Comparison of ENCODE assay signal across 26 cellular contexts in the genomic region with DNA sequence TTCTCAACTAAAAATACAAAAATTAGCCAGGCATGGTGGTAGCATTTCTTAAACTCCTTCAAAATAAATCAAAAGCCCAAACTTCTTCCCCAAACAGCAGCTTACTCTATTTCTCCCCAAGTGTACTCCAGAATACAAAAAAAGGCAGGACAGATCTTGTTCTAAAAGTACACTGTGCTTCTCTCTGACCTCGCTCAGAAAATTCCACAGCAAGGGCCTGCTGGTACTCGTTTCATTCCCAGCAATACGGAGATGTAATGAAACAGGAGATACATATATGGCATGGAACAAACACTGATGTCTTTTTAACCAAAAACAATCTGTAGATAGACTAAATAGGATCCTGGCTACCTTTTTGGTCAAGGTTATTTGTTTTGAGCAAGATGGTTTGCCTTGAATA. TPM values are rescaled to one million over a fixed set of nuclear protein-coding genes. Genes with fewer than 3 reads are reported as not detected.
"Had no signal": no experiment of that assay in that cellular context is flagged by ENCODE, and none has a peak within 500 bp of the region (broad histone marks: within the 10 kb centered on the region; RNA-seq: fewer than 3 reads in every experiment).

No MANE protein-coding gene starts in this region.

- H3K27me3 ChIP-seq: hepatocyte, right atrium auricular region, right lobe of liver, uterus had no signal

- H3K4me2 ChIP-seq: hepatocyte, smooth muscle cell had no signal

- H3K9me3 ChIP-seq: heart right ventricle, left lung, mucosa of descending colon, psoas muscle, right atrium auricular region, right lobe of liver, tibial nerve, uterus had no signal

- H3K36me3 ChIP-seq: heart right ventricle, left lung, right atrium auricular region, right lobe of liver, tibial nerve, uterus had no signal

- H3K4me1 ChIP-seq: heart right ventricle, left lung, parathyroid adenoma, psoas muscle, right atrium auricular region, right lobe of liver, tibial nerve, uterus had no signal

- FAIRE-seq: kidney had no signal

- H3K9ac ChIP-seq: parathyroid adenoma had no signal

- H3K27ac ChIP-seq: heart right ventricle, hepatocyte, left lung, parathyroid adenoma, psoas muscle, right atrium auricular region, right lobe of liver, tibial nerve, uterus had no signal

- H3K4me3 ChIP-seq: heart right ventricle, hepatocyte, left lung, lung, mucosa of descending colon, psoas muscle, right atrium auricular region, right lobe of liver, smooth muscle cell, tibial nerve, uterus had no signal

- H3K79me2 ChIP-seq: hepatocyte, parathyroid adenoma had no signal

- H2AFZ ChIP-seq: hepatocyte, parathyroid adenoma had no signal

- DNase-seq: heart right ventricle; kidney; left colon; left lung; midbrain; mucosa of descending colon; naive thymus-derived CD4-positive, alpha-beta T cell; psoas muscle; right lobe of liver; stimulated activated CD4-positive, alpha-beta T cell treated with anti-CD3 and anti-CD28 coated beads, Interleukin-1b, Interleukin-23, amount 100 ng/mL, for 48 hours; stimulated activated CD4-positive, alpha-beta T cell treated with anti-CD3 and anti-CD28 coated beads, Interleukin-2, amount 100 ng/mL, for 48 hours; stimulated activated CD4-positive, alpha-beta T cell treated with anti-CD3 and anti-CD28 coated beads, Interleukin-4, amount 100 ng/mL, for 4 hours; stimulated activated CD8-positive, alpha-beta memory T cell treated with anti-CD3 and anti-CD28 coated beads, Interleukin-4, amount 100 ng/mL, for 48 hours; stimulated activated naive CD4-positive, alpha-beta T cell treated with Interleukin-2 at 50 U/mL for 16 hours; stimulated activated naive CD8-positive, alpha-beta T cell treated with anti-CD3 and anti-CD28 coated beads, Interleukin-15, amount 100 ng/mL, for 72 hours; substantia nigra; uterus had no signal

- ATAC-seq: heart right ventricle; left colon; left lung; mucosa of descending colon; naive thymus-derived CD4-positive, alpha-beta T cell; natural killer cell treated with Interleukin-12 subunit alpha and Interleukin-12 subunit beta and Interleukin-15 and Interleukin-18, amount 100 ng/mL, for 72 hours; psoas muscle; right lobe of liver; stimulated activated memory B cell treated with anti-CD40 and anti-IgM and Interleukin-4, amounts not matched to agents 10 μg/mL and 1 μg/mL and 100 μg/mL, for 72 hours; stimulated activated naive CD8-positive, alpha-beta T cell treated with anti-CD3 and anti-CD28 coated beads, Interleukin-15, amount 100 ng/mL, for 72 hours had no signal

RNA-seq across cellular contexts. Expression of a gene that starts 25.2 kb away (rescaled TPM):
- total RNA-seq: skeletal muscle tissue had no signal
- polyA plus RNA-seq: smooth muscle cell had no signal
